1 cellular context compared by ENCODE assay signal in the genomic region with DNA sequence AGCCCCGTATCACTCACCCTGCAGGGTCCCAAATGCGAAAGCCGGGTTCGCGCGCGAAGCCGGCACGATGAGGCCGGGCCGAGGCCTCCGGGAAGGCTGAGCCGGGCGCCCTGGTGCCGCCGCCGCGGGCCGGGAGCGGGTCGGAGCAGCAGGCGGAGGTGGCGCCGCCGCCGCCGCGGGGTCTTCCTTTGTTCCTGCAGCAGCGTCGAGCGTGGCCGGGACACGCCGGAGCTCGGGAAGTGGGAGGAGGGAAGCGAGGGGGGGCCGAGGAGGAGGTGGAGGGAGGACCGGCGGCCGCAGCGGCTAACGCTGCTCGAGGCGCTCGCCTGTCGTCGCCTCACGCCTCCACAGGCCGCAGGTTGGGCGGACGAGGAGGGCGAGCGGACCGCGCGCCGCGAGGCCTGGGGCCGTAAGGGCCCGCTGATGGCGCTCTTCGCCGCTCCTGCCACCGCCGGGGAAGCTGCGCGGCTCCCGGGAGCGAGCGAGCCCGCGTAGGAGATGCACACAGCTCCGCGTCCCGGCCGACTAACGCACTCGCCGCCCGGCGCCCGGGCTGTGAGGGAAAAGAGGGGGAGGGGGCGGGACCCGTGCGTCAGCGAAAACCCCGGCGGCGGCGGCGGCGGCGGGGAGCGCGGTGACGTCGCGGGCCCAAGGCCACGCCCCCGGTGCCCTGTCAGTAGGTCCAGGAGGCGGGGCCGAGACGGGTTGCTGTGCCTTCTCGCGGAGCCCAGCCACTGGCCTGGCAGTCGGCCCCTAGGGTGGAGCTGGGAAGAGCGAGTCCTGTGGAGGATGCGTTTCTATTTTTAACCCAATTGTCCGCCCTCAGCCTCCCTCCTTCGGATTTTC.
TF ChIP-seq lines count a peak whose summit lies in the region.

Gene ZFAND5, minus strand, starts transcription at position 530 of the 846 bp plus-strand sequence. CDS start 4,430 bp downstream, outside the sequence.

TF ChIP-seq in GM12878, 131 proteins besides CTCF, POLR2A, EP300 and RAD21 (continued from another document):
- TF ChIP-seq EGR1 (IDR thresholded peaks at IDR 0.05; ENCODE audit: borderline replicate concordance in 1 of 2, low read depth in 2 of 2, low read length in 2 of 2), result peak in 1 of 2 experiments; percentile 70; a peak in 1 of 3 replicates
- no peak for TF ChIP-seq SREBF1 (IDR thresholded peaks at IDR 0.05; ENCODE audit: low read length)
- TF ChIP-seq ZBTB33 (IDR thresholded peaks at IDR 0.05), result no peak
- TF ChIP-seq, protein P1, sequence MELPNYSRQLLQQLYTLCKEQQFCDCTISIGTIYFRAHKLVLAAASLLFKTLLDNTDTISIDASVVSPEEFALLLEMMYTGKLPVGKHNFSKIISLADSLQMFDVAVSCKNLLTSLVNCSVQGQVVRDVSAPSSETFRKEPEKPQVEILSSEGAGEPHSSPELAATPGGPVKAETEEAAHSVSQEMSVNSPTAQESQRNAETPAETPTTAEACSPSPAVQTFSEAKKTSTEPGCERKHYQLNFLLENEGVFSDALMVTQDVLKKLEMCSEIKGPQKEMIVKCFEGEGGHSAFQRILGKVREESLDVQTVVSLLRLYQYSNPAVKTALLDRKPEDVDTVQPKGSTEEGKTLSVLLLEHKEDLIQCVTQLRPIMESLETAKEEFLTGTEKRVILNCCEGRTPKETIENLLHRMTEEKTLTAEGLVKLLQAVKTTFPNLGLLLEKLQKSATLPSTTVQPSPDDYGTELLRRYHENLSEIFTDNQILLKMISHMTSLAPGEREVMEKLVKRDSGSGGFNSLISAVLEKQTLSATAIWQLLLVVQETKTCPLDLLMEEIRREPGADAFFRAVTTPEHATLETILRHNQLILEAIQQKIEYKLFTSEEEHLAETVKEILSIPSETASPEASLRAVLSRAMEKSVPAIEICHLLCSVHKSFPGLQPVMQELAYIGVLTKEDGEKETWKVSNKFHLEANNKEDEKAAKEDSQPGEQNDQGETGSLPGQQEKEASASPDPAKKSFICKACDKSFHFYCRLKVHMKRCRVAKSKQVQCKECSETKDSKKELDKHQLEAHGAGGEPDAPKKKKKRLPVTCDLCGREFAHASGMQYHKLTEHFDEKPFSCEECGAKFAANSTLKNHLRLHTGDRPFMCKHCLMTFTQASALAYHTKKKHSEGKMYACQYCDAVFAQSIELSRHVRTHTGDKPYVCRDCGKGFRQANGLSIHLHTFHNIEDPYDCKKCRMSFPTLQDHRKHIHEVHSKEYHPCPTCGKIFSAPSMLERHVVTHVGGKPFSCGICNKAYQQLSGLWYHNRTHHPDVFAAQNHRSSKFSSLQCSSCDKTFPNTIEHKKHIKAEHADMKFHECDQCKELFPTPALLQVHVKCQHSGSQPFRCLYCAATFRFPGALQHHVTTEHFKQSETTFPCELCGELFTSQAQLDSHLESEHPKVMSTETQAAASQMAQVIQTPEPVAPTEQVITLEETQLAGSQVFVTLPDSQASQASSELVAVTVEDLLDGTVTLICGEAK (IDR thresholded peaks at IDR 0.05; ENCODE audit: borderline replicate concordance), result no peak
- TF ChIP-seq BCL11A (IDR thresholded peaks at IDR 0.05; ENCODE audit: low read depth, low read length), result no peak
- TF ChIP-seq ZNF384 (IDR thresholded peaks at IDR 0.05; ENCODE audit: borderline replicate concordance, low read depth, low read length), result no peak
- TF ChIP-seq GATAD2B (conservative IDR thresholded peaks at IDR 0.05; ENCODE audit: low read depth), result peak; percentile 87
- no peak for TF ChIP-seq NR2C2 (IDR thresholded peaks at IDR 0.05; ENCODE audit: borderline replicate concordance, control insufficient read depth, insufficient read length, low read depth)
- TF ChIP-seq SUPT20H (IDR thresholded peaks at IDR 0.05; ENCODE audit: borderline replicate concordance, control insufficient read depth, low read depth, low read length), result no peak
- peak; percentile 75 for TF ChIP-seq YY1 (IDR thresholded peaks at IDR 0.05; ENCODE audit: low read depth, low read length)
- TF ChIP-seq CEBPZ (IDR thresholded peaks at IDR 0.05; ENCODE audit: low read depth, low read length), result no peak
- no peak for TF ChIP-seq NR2C1 (IDR thresholded peaks at IDR 0.05)
- TF ChIP-seq RUNX3 (IDR thresholded peaks at IDR 0.05; ENCODE audit: low read length), result no peak
- TF ChIP-seq ZNF24 (IDR thresholded peaks at IDR 0.05), result no peak
- no peak for TF ChIP-seq TBL1XR1 (IDR thresholded peaks at IDR 0.05; ENCODE audit: low read depth, low read length)
- TF ChIP-seq TAF1 (IDR thresholded peaks at IDR 0.05; ENCODE audit: borderline replicate concordance, low read depth, low read length), result peak; percentile 97
- 0 out of 2 replicates have a peak, but pooled peaks have one; percentile 48 for TF ChIP-seq STAT1 (conservative IDR thresholded peaks at IDR 0.05)
- TF ChIP-seq CBX5 (IDR thresholded peaks at IDR 0.05; ENCODE audit: low read depth), result peak; percentile 49; the same call in 1 of the 2 replicates
- no peak for TF ChIP-seq MEF2B (IDR thresholded peaks at IDR 0.05; ENCODE audit: partially characterized antibody, poor library complexity, severe bottlenecking)
- TF ChIP-seq IKZF1 (conservative IDR thresholded peaks at IDR 0.05), result peak; percentile 85
- TF ChIP-seq BCL3 (IDR thresholded peaks at IDR 0.05; ENCODE audit: borderline replicate concordance, insufficient read depth, low read depth, low read length, poor library complexity, severe bottlenecking), result no peak
- peak; percentile 99 for TF ChIP-seq POLR2AphosphoS5 (IDR thresholded peaks at IDR 0.05; ENCODE audit: low read length)
